In the genomic region with DNA sequence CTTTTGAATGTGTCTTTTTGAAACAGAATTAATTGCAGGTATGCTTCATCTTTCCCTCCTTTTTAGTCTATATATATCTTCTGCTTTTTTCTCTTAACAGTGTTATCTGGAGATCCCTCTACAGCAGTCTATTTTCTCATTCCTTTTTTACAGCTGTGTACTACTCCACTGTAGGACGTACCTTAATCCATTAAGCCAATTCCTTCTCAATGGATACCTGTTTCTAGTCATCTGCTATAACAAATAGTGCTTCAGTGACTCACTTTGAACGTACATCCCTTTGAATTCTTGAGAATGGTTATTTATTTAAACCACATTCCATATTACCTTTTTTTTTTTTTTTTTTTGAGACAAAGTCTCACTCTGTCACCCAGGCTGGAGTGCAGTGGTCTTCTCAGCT, we compare ENCODE assay signal across 23 cellular contexts. TPM values are rescaled to one million over a fixed set of nuclear protein-coding genes. Genes with fewer than 3 reads are reported as not detected.
"Had no signal": no experiment of that assay in that cellular context is flagged by ENCODE, and none has a peak within 500 bp of the region (broad histone marks: within the 10 kb centered on the region; RNA-seq: fewer than 3 reads in every experiment).

No MANE protein-coding gene starts in this region.

- H3K9me3 ChIP-seq: SJSA1 had no signal

- H3K4me3 ChIP-seq: SJSA1, SK-N-MC had no signal

- DNase-seq: IMR-90, Kasumi-1, MM.1S, NCI-H1092 treated with DMSO at 0.1 percent for 48 hours, NCI-H1436, NCI-H187, NCI-H2029, NCI-H2081 treated with DMSO at 0.1 percent for 48 hours, NCI-H2171, NCI-H226, NCI-H446, NCI-H510A, NCI-H524 treated with DMSO at 0.1 percent for 48 hours, NCI-H69, NCI-H774, Right ventricle myocardium superior, RPMI8226, SIG-M5 had no signal

- H3K27ac ChIP-seq: KMS-11, SJSA1, SK-N-MC had no signal

- H3K9ac ChIP-seq: KMS-11 had no signal

- H3K36me3 ChIP-seq: SJSA1 had no signal

- H3K4me2 ChIP-seq: KMS-11 had no signal

- FAIRE-seq: HepG2, RCC 7860 had no signal

- ATAC-seq: HepG2 had no signal

- H3K27me3 ChIP-seq: SJSA1 had no signal

RNA-seq across cellular contexts. Expression of a gene that starts 47.6 kb away (rescaled TPM):
- total RNA-seq: HepG2 had no signal
- polyA plus RNA-seq: HepG2 had no signal
